Comparison of ENCODE assay signal across 28 cellular contexts in the genomic region with DNA sequence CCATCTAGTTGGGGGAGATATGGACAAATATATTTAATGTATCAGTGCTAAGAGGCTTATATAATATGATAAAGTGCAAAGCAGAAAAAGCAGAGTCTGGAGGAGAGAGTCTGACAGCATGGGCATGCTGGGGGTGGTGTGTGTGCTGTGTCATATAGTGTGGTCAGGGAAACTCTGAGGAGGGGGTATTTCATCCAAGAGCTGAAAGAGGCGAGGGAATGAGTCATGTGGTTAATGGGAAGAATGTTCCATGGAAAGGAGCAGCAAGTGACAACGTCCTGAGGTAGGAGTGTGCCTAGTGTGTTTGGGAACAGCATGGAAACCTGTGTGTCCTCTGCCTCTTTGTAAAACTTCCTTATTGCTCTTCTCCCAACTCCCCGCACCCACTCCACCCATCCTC. TPM values are rescaled to one million over a fixed set of nuclear protein-coding genes. Genes with fewer than 3 reads are reported as not detected.
A peak's percentile ranks its signal among the peaks of the same experiment; 100 is the strongest.
DNase-seq lines count a peak whose midpoint lies in the region; ATAC-seq, FAIRE-seq and TF ChIP-seq lines count a peak whose summit lies in the region.
"Had no signal": no experiment of that assay in that cellular context is flagged by ENCODE, and none has a peak within 500 bp of the region (broad histone marks: within the 10 kb centered on the region; RNA-seq: fewer than 3 reads in every experiment).

No MANE protein-coding gene starts in this region.

- H3K9ac ChIP-seq in colonic mucosa (ENCODE audit: low read depth in 2 of 2, low read length in 2 of 2) (no peak overlapping the region), PC-3 (ENCODE audit: low read length) (no peak overlapping the region)

- no peak for TF ChIP-seq CTCF in colonic mucosa (IDR thresholded peaks at IDR 0.05)
- no peak for TF ChIP-seq CTCF in PC-3 (conservative IDR thresholded peaks at IDR 0.05; ENCODE audit: low read depth, low read length)

- no peaks in the 10 kb centered on the region for H3K36me3 Mint-ChIP-seq in activated CD8-positive, alpha-beta memory T cell treated with anti-CD3 and anti-CD28 coated beads, Interleukin-2, amount 10 ng/mL, durations not matched to agents 7 days and 5 days
- H3K36me3 Mint-ChIP-seq: CD4-positive, CD25-positive, alpha-beta regulatory T cell had no signal

- no peaks in the 10 kb centered on the region for H4K20me1 ChIP-seq in PC-3 (ENCODE audit: low read length)

- no peaks in the 10 kb centered on the region for H3K36me3 ChIP-seq in colonic mucosa
- no peaks in the 10 kb centered on the region for H3K36me3 ChIP-seq in PC-3 (ENCODE audit: low read depth, low read length)
- H3K36me3 ChIP-seq: heart right ventricle, prostate gland, thoracic aorta, vagina had no signal

- H3K9me3 Mint-ChIP-seq in activated CD8-positive, alpha-beta memory T cell treated with anti-CD3 and anti-CD28 coated beads, Interleukin-2, amount 10 ng/mL, durations not matched to agents 7 days and 5 days (ENCODE audit: low read depth), result no peaks in the 10 kb centered on the region
- H3K9me3 Mint-ChIP-seq: activated T-cell treated with anti-CD3 and anti-CD28 coated beads, Interleukin-2, amount 50 U/mL, for 4 hours; CD4-positive, CD25-positive, alpha-beta regulatory T cell; T-helper 2 cell treated with Interferon-gamma antibody and Interleukin-4, amounts not matched to agents 5 μg/mL and 100 μg/mL, for 36 hours had no signal

- no peak overlapping the region for H3K4me3 Mint-ChIP-seq in activated CD8-positive, alpha-beta memory T cell treated with anti-CD3 and anti-CD28 coated beads, Interleukin-2, amount 10 ng/mL, durations not matched to agents 7 days and 5 days
- H3K4me3 Mint-ChIP-seq: activated T-cell treated with anti-CD3 and anti-CD28 coated beads, Interleukin-2, amount 50 U/mL, for 4 hours; CD4-positive, CD25-positive, alpha-beta regulatory T cell; T-helper 2 cell treated with Interferon-gamma antibody and Interleukin-4, amounts not matched to agents 5 μg/mL and 100 μg/mL, for 36 hours had no signal

- no peak overlapping the region for H3K27ac Mint-ChIP-seq in activated CD8-positive, alpha-beta memory T cell treated with anti-CD3 and anti-CD28 coated beads, Interleukin-2, amount 10 ng/mL, durations not matched to agents 7 days and 5 days
- H3K27ac Mint-ChIP-seq: CD4-positive, CD25-positive, alpha-beta regulatory T cell; T-helper 2 cell treated with Interferon-gamma antibody and Interleukin-4, amounts not matched to agents 5 μg/mL and 100 μg/mL, for 36 hours had no signal

- H3K9me3 ChIP-seq in colonic mucosa (no peaks in the 10 kb centered on the region), PC-3 (ENCODE audit: low read length) (no peaks in the 10 kb centered on the region)
- H3K9me3 ChIP-seq: heart right ventricle, prostate gland, thoracic aorta, vagina had no signal

- H3K4me1 ChIP-seq in colonic mucosa (no peaks in the 10 kb centered on the region), PC-3 (ENCODE audit: insufficient read depth, low read length) (no peaks in the 10 kb centered on the region)
- H3K4me1 ChIP-seq: prostate gland had no signal

- no peaks in the 10 kb centered on the region for H3F3A ChIP-seq in PC-3 (ENCODE audit: low read length, unreplicated experiment)

- H3K4me3 ChIP-seq in colonic mucosa, result no peak overlapping the region
- no peak overlapping the region for H3K4me3 ChIP-seq in PC-3 (ENCODE audit: low read length)
- H3K4me3 ChIP-seq: heart right ventricle, prostate gland, thoracic aorta, vagina had no signal

- no peak for TF ChIP-seq POLR2A in GM12891 (IDR thresholded peaks at IDR 0.05; ENCODE audit: low read depth, low read length)

- FAIRE-seq in GM12891 (lab: Jason Lieb, UNC), result no peak
- FAIRE-seq: D721Med had no signal

- no peak overlapping the region for H3K4me2 ChIP-seq in PC-3 (ENCODE audit: low read length)

- no TSS peak for BruUV-seq in PC-3 (replicated peaks; lab: Mats Ljungman, UMichigan)

- peak; percentile 5 for DNase-seq in activated CD8-positive, alpha-beta memory T cell treated with anti-CD3 and anti-CD28 coated beads, Interleukin-2, amount 10 ng/mL, durations not matched to agents 7 days and 5 days
- no peak for DNase-seq in activated CD8-positive, alpha-beta memory T cell treated with anti-CD3 and anti-CD28 coated beads for 24 hours
- DNase-seq in M059J (ENCODE audit: low read depth) (peak; percentile 78), colonic mucosa (peak; percentile 15), renal cortical epithelial cell (ENCODE audit: low read depth) (peak; percentile 9), GM12891 (ENCODE audit: insufficient read length, low spot score) (no peak), PC-3 (no peak)
- DNase-seq: activated CD4-positive, alpha-beta T cell treated with anti-CD3 and anti-CD28 coated beads for 4 hours; activated naive CD4-positive, alpha-beta T cell; activated T-cell treated with anti-CD3 and anti-CD28 coated beads, Interleukin-2, amount 50 U/mL, for 4 hours; CD4-positive, CD25-positive, alpha-beta regulatory T cell; effector CD8-positive, alpha-beta T cell; heart right ventricle; Karpas-422; left colon; NCI-H446 treated with DMSO at 0.1 percent for 48 hours; NCI-H82; stimulated activated naive CD8-positive, alpha-beta T cell treated with anti-CD3 and anti-CD28 coated beads, Interleukin-15, Interleukin-2, amounts not matched to agents 100 U/mL and 50 U/mL, for 24 hours had no signal

- H3K4me1 Mint-ChIP-seq in activated CD8-positive, alpha-beta memory T cell treated with anti-CD3 and anti-CD28 coated beads, Interleukin-2, amount 10 ng/mL, durations not matched to agents 7 days and 5 days, result peaks cover 11% of the 10 kb centered on the region

- H3K79me2 ChIP-seq in PC-3 (ENCODE audit: low read length), result no peaks in the 10 kb centered on the region

- no peaks in the 10 kb centered on the region for H3K9me2 ChIP-seq in PC-3 (replicated peaks; ENCODE audit: low read length)

- CTCF ChIA-PET in activated CD8-positive, alpha-beta memory T cell treated with anti-CD3 and anti-CD28 coated beads, Interleukin-2, amount 10 ng/mL, durations not matched to agents 7 days and 5 days (lab: Charles Lee), result interaction anchor here (1.3 kb wide), 1 partner anchor 8 kb away, joined by 3 read pairs; no protein-coding TSS in a partner anchor
- CTCF ChIA-PET in PC-3 (lab: Charles Lee), result no interaction called here

- POLR2A ChIA-PET in PC-3 (lab: Charles Lee; ENCODE audit: unreplicated experiment), result no interaction called here

- H2AFZ ChIP-seq in PC-3 (ENCODE audit: low read length), result no peak overlapping the region

- peaks cover 9% of the 10 kb centered on the region for H3K27me3 ChIP-seq in colonic mucosa
- H3K27me3 ChIP-seq in PC-3 (ENCODE audit: low read length), result peaks cover 37% of the 10 kb centered on the region
- H3K27me3 ChIP-seq: vagina had no signal

- peak; percentile 23 for ATAC-seq in activated CD8-positive, alpha-beta memory T cell treated with anti-CD3 and anti-CD28 coated beads, Interleukin-2, amount 10 ng/mL, durations not matched to agents 7 days and 5 days
- ATAC-seq in PC-3 (no peak), HG03457 (IDR thresholded peaks at IDR 0.05; ENCODE audit: unreplicated experiment) (no peak)
- ATAC-seq: heart right ventricle; left colon; stimulated activated naive CD8-positive, alpha-beta T cell treated with anti-CD3 and anti-CD28 coated beads, Interleukin-15, Interleukin-2, amounts not matched to agents 100 U/mL and 50 U/mL, for 24 hours had no signal

- H3K27ac ChIP-seq in colonic mucosa (no peak overlapping the region), PC-3 (ENCODE audit: low read length) (no peak overlapping the region)
- H3K27ac ChIP-seq: 22Rv1, heart right ventricle, prostate gland, thoracic aorta, vagina, VCaP had no signal

- intact Hi-C loops in colonic mucosa (cut with DNase I), result no loop called here
- intact Hi-C loops in PC-3 (cut with micrococcal nuclease), result no loop called here

- H3K27me3 Mint-ChIP-seq in activated CD8-positive, alpha-beta memory T cell treated with anti-CD3 and anti-CD28 coated beads, Interleukin-2, amount 10 ng/mL, durations not matched to agents 7 days and 5 days, result peaks cover 25% of the 10 kb centered on the region

TF ChIP-seq in GM12891, 5 proteins besides CTCF, POLR2A, EP300 and RAD21:
- TF ChIP-seq SPI1 (IDR thresholded peaks at IDR 0.05; ENCODE audit: low read depth, low read length) (no peak), POU2F2 (IDR thresholded peaks at IDR 0.05; ENCODE audit: low read depth, low read length) (no peak), PAX5 (IDR thresholded peaks at IDR 0.05; ENCODE audit: insufficient read depth, low read length, severe bottlenecking) (no peak), POLR2AphosphoS5 (IDR thresholded peaks at IDR 0.05; ENCODE audit: low read depth, low read length) (no peak), TAF1 (IDR thresholded peaks at IDR 0.05; ENCODE audit: low read depth, low read length) (no peak)

RNA-seq across cellular contexts. Expression of gene EIF3F, which starts 38.0 kb away (rescaled TPM):
- total RNA-seq in activated CD8-positive, alpha-beta memory T cell treated with anti-CD3 and anti-CD28 coated beads, Interleukin-2, amount 10 ng/mL, durations not matched to agents 7 days and 5 days, result 100 to 1,000 TPM; 192 to 234 TPM
- 288 and 321 TPM in 2 replicates for total RNA-seq in M059J (2014; rRNA removed; shearing (Covaris generic))
- total RNA-seq in colonic mucosa (100 to 1,000 TPM; 229 to 242 TPM), renal cortical epithelial cell (114 and 264 TPM in 2 replicates), PC-3 (2014; rRNA removed) (182 and 227 TPM in 2 replicates)
- polyA plus RNA-seq in GM12891 (2012; ENCODE audit: low read depth, missing spikeins), result 350 TPM

RNA-seq across cellular contexts. Expression of gene TUB, which starts 55.9 kb away (rescaled TPM):
- under 1 TPM; 0.07 to 0.09 TPM for total RNA-seq in activated CD8-positive, alpha-beta memory T cell treated with anti-CD3 and anti-CD28 coated beads, Interleukin-2, amount 10 ng/mL, durations not matched to agents 7 days and 5 days
- total RNA-seq in M059J (2014; rRNA removed; shearing (Covaris generic)), result 1.1 and 3.0 TPM in 2 replicates
- total RNA-seq in colonic mucosa (1 to 10 TPM; 1.2 to 1.4 TPM), renal cortical epithelial cell (under 0.01 and 0.55 TPM in 2 replicates), PC-3 (2014; rRNA removed) (3.2 and 3.3 TPM in 2 replicates)
- 0.14 TPM for polyA plus RNA-seq in GM12891 (2012; ENCODE audit: low read depth, missing spikeins)

RNA-seq across cellular contexts. Expression of gene NLRP10, which starts 59.9 kb away (rescaled TPM):
- not detected for total RNA-seq in activated CD8-positive, alpha-beta memory T cell treated with anti-CD3 and anti-CD28 coated beads, Interleukin-2, amount 10 ng/mL, durations not matched to agents 7 days and 5 days
- total RNA-seq in M059J (2014; rRNA removed; shearing (Covaris generic)), result 0.12 and 2.1 TPM in 2 replicates
- total RNA-seq in colonic mucosa, result not detected
- total RNA-seq in renal cortical epithelial cell, result 0.40 and 0.69 TPM in 2 replicates
- not detected for polyA plus RNA-seq in GM12891 (2012; ENCODE audit: low read depth, missing spikeins)
- total RNA-seq in PC-3 (2014; rRNA removed), result 1.9 and 8.9 TPM in 2 replicates
- total RNA-seq: activated T-cell treated with anti-CD3 and anti-CD28 coated beads, Interleukin-2, amount 50 U/mL, for 4 hours; CD4-positive, CD25-positive, alpha-beta regulatory T cell; epithelial cell of proximal tubule; heart right ventricle; left colon; prostate gland; vagina had no signal
- polyA plus RNA-seq: adipose tissue; CD4-positive, CD25-positive, alpha-beta regulatory T cell; heart right ventricle had no signal

Comparison
In these comparisons a context has a peak if more than half of its experiments do, and no peak if none do; other contexts are left out.
1. DNase-seq: peak in activated CD8-positive, alpha-beta memory T cell treated with anti-CD3 and anti-CD28 coated beads, Interleukin-2, amount 10 ng/mL, durations not matched to agents 7 days and 5 days (single experiment), M059J (single experiment), colonic mucosa (single experiment) and renal cortical epithelial cell (single experiment); none in activated CD8-positive, alpha-beta memory T cell treated with anti-CD3 and anti-CD28 coated beads for 24 hours (single experiment), GM12891 (single experiment) and PC-3 (single experiment).